In the genomic region with DNA sequence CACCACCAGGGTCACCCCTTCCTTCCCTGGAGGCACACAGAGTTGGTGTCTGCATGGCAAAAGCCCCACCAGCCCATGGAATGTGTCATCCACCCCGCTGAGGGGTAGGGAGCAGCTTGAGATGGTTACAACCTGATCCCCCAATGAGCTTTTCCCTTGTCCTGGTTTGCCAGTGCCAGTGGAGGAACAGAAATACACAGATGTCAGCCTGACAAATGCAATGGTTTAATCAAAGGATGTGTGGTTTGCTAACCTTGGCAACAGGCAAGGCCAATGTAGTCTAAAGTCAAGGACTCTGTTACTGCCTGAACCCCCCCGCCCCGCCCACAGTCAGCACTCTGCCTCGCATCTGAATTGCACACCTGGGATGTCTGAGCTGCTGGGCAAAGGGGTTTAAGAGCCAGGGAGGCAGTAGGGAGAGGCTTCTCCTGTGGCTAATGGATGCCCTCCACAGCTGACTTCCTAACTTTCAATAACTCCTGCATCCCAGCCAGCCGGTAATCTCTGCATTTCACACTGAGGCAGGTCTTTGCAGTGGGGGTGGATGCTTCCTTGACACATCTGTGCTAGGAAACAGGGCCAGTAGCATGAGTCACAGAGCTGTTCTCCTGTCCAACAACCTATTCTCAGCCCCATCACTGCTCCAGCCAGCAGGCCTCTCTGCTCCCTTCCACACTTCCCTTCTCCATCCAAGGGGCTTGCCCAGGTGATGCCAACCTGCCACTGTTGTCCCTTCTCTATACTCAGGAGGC, we compare ENCODE assay signal across 8 cellular contexts.
A peak's percentile ranks its signal among the peaks of the same experiment; 100 is the strongest.
DNase-seq lines count a peak whose midpoint lies in the region; ATAC-seq and TF ChIP-seq lines count a peak whose summit lies in the region.

No MANE protein-coding gene starts in this region.

- H3K4me3 Mint-ChIP-seq in nephron progenitor cell: no peak overlapping the region

- no peaks in the 10 kb centered on the region for H3K27me3 Mint-ChIP-seq in nephron progenitor cell (ENCODE audit: low read depth, poor library complexity)

- peaks cover 7% of the 10 kb centered on the region for H3K9me3 Mint-ChIP-seq in nephron progenitor cell

- H3K27ac ChIP-seq in caudate nucleus (ENCODE audit: low read depth, low read length): no peak overlapping the region

- peaks cover 18% of the 10 kb centered on the region for H3K4me1 Mint-ChIP-seq in nephron progenitor cell

- DNase-seq in amniotic epithelial cell (ENCODE audit: low read depth): peak; percentile 88
- DNase-seq in nephron progenitor cell: no peak
- no peak for DNase-seq in caudate nucleus (lab: John Stamatoyannopoulos, UW)
- no peak for DNase-seq in activated effector memory CD4-positive, alpha-beta T cell treated with anti-CD3 and anti-CD28 coated beads, Interleukin-2, amount 50 U/mL, for 16 hours
- DNase-seq in foreskin melanocyte: no peak

- H3K36me3 Mint-ChIP-seq in nephron progenitor cell (ENCODE audit: low read depth): peaks cover 44% of the 10 kb centered on the region

- H3K27ac Mint-ChIP-seq in nephron progenitor cell: peak overlapping the region; percentile 82

- ATAC-seq in GM18505 (IDR thresholded peaks at IDR 0.05; ENCODE audit: unreplicated experiment) (peak; percentile 22), HG02884 (IDR thresholded peaks at IDR 0.05; ENCODE audit: unreplicated experiment) (peak; percentile 13), HG02623 (IDR thresholded peaks at IDR 0.05; ENCODE audit: unreplicated experiment) (no peak)

- no peak for TF ChIP-seq CTCF in nephron progenitor cell (IDR thresholded peaks at IDR 0.05)

- no peak for TF ChIP-seq POLR2A in GM18505 (IDR thresholded peaks at IDR 0.05; ENCODE audit: borderline replicate concordance, extremely low read depth, insufficient read depth, insufficient read length)
